8 cellular contexts compared by ENCODE assay signal in genomic region chr6:2127484-2127911, GRCh38.
DNase-seq lines count a peak whose midpoint lies in the region; ATAC-seq and TF ChIP-seq lines count a peak whose summit lies in the region.

No MANE protein-coding gene starts in this region.

- intact Hi-C loops in heart right ventricle (cut with DNase I), result loop anchor here in 2 of 10 donors (5.0 to 10.0 kb wide), 2 partner anchors 35 to 507 kb away; no protein-coding TSS in a partner anchor

- DNase-seq in GM20000 (ENCODE audit: low spot score), result peak; percentile 36
- DNase-seq in activated CD4-positive, alpha-beta T cell treated with anti-CD3 and anti-CD28 coated beads for 48 hours, result peak; percentile 69
- peak; percentile 68 to 74 for DNase-seq in heart right ventricle
- peak; percentile 13 to 22 for DNase-seq in stimulated activated CD8-positive, alpha-beta memory T cell treated with anti-CD3 and anti-CD28 coated beads, Interleukin-4, amount 100 ng/mL, for 1 hour (ENCODE audit: low read depth in 2 of 2, low spot score in 1 of 2)
- DNase-seq in AG08396 (ENCODE audit: low spot score), result no peak
- no peak for DNase-seq in occipital lobe (lab: John Stamatoyannopoulos, UW)

- peaks cover 0 to 34% (median 29%) of the 10 kb centered on the region in 9 donors for H3K4me1 ChIP-seq in heart right ventricle

- ATAC-seq in heart right ventricle, result peak; percentile 73 to 97 (median 90)
- ATAC-seq in GM21390 (IDR thresholded peaks at IDR 0.05; ENCODE audit: unreplicated experiment), result no peak
- no peak for ATAC-seq in HG03097 (IDR thresholded peaks at IDR 0.05; ENCODE audit: low FRiP score, unreplicated experiment)

- H3K36me3 ChIP-seq in heart right ventricle, result no peaks in the 10 kb centered on the region

- WGBS in heart right ventricle, 2 donors, result 18 to 22% methylated on average over 12 of the region's 12 CpGs

- peak overlapping the region in 6 of 10 donors; percentile 17 to 44 (median 33) for H3K4me3 ChIP-seq in heart right ventricle

- H3K27me3 ChIP-seq in heart right ventricle, result no peaks in the 10 kb centered on the region

- TF ChIP-seq CTCF in GM20000 (IDR thresholded peaks at IDR 0.05; ENCODE audit: extremely low read depth, missing control alignments) (no peak), heart right ventricle (IDR thresholded peaks at IDR 0.05) (no peak)

- peak overlapping the region; percentile 13 to 78 (median 61) for H3K27ac ChIP-seq in heart right ventricle

- H3K9me3 ChIP-seq in heart right ventricle, result no peaks in the 10 kb centered on the region

Comparison
In these comparisons a context has a peak if more than half of its experiments do, and no peak if none do; other contexts are left out.
1. DNase-seq: peak in GM20000 (single experiment), activated CD4-positive, alpha-beta T cell treated with anti-CD3 and anti-CD28 coated beads for 48 hours (single experiment), heart right ventricle (2 of 2) and stimulated activated CD8-positive, alpha-beta memory T cell treated with anti-CD3 and anti-CD28 coated beads, Interleukin-4, amount 100 ng/mL, for 1 hour (2 of 2); none in AG08396 (single experiment) and occipital lobe (single experiment).
2. ATAC-seq: peak in heart right ventricle (8 of 8); none in GM21390 (single experiment) and HG03097 (single experiment).